In genomic region chr13:31161583-31162150, GRCh38 we compare ENCODE assay signal across 8 cellular contexts. TPM values are rescaled to one million over a fixed set of nuclear protein-coding genes. Genes with fewer than 3 reads are reported as not detected.
A peak's percentile ranks its signal among the peaks of the same experiment; 100 is the strongest.
DNase-seq lines count a peak whose midpoint lies in the region; ATAC-seq and TF ChIP-seq lines count a peak whose summit lies in the region.

Gene HSPH1, minus strand, starts transcription at chr13:31161904. Its CDS starts 322 bp downstream, at chr13:31161582.

- no peak within 1 kb of the TSS for H2BK120ac ChIP-seq in H9 (ENCODE audit: low read depth, low read length, poor library complexity, severe bottlenecking)

- intact Hi-C loops in activated naive CD4-positive, alpha-beta T cell treated with anti-CD3 and anti-CD28 coated beads for 36 hours (cut with micrococcal nuclease), result loop anchor here (1.0 to 10.0 kb wide), 18 partner anchors 17 to 1575 kb away; partner anchors contain the start of genes BRCA2, KATNAL1, N4BP2L2 and SLC7A1

- H3K27me3 ChIP-seq in H9 (ENCODE audit: insufficient read depth, low read length) (no peaks in the 10 kb centered on the region), MG63 (no peaks in the 10 kb centered on the region), gastroesophageal sphincter (no peaks in the 10 kb centered on the region), neutrophil (no peaks in the 10 kb centered on the region)

- H2AK5ac ChIP-seq in H9 (ENCODE audit: insufficient read length, low read length), result no peak within 1 kb of the TSS

- TF ChIP-seq CTCF in H9 (conservative IDR thresholded peaks at IDR 0.05), result peak; percentile 38; the same call in 2 of the 3 replicates
- TF ChIP-seq CTCF in gastroesophageal sphincter (IDR thresholded peaks at IDR 0.05), result peak in 3 of 4 experiments; percentile 5 to 23 (median 20)
- no peak for TF ChIP-seq CTCF in neutrophil (IDR thresholded peaks at IDR 0.05)

- H3K14ac ChIP-seq in H9 (ENCODE audit: insufficient read depth, low read length), result peak within 1 kb of the TSS; percentile 81

- peak within 1 kb of the TSS; percentile 44 to 98 (median 91) for H3K27ac Mint-ChIP-seq in H9
- H3K27ac Mint-ChIP-seq in activated naive CD4-positive, alpha-beta T cell treated with anti-CD3 and anti-CD28 coated beads for 36 hours, result peak within 1 kb of the TSS; percentile 98

- no peak within 1 kb of the TSS for H2BK5ac ChIP-seq in H9 (ENCODE audit: insufficient read length, low read length)

- peak within 1 kb of the TSS; percentile 96 for H3K4me3 ChIP-seq in MG63
- peak within 1 kb of the TSS; percentile 76 to 86 for H3K4me3 ChIP-seq in gastroesophageal sphincter
- H3K4me3 ChIP-seq in neutrophil (ENCODE audit: low read depth in 1 of 2, low read length in 1 of 2), result peak within 1 kb of the TSS; percentile 92 to 98

- H2BK20ac ChIP-seq in H9 (ENCODE audit: low read depth, low read length, poor library complexity, severe bottlenecking), result no peak within 1 kb of the TSS

- WGBS in H9 (ENCODE audit: extremely low coverage, insufficient read length, low lambda C conversion rate), result no CpG with 5 or more reads among the region's 52 CpGs
- 0% methylated on average over 5 of the region's 52 CpGs; no CpG with 5 or more reads in 1 of the 2 donors for WGBS in gastroesophageal sphincter (ENCODE audit: low coverage in 1 of 2), 2 donors

- H3K9me3 ChIP-seq in H9 (ENCODE audit: control insufficient read depth, low read depth, low read length) (no peaks in the 10 kb centered on the region), MG63 (no peaks in the 10 kb centered on the region), gastroesophageal sphincter (no peaks in the 10 kb centered on the region), neutrophil (no peaks in the 10 kb centered on the region)

- peaks cover 21 to 25% of the 10 kb centered on the region in 2 experiments for H3K4me1 Mint-ChIP-seq in H9
- H3K4me1 Mint-ChIP-seq in activated naive CD4-positive, alpha-beta T cell treated with anti-CD3 and anti-CD28 coated beads for 36 hours (ENCODE audit: low read depth), result peaks cover 27% of the 10 kb centered on the region

- no peak within 1 kb of the TSS for H3K4ac ChIP-seq in H9 (ENCODE audit: low read depth, low read length)

- no peaks in the 10 kb centered on the region for H3K23me2 ChIP-seq in H9 (ENCODE audit: insufficient read length, low read depth, low read length, poor library complexity, severe bottlenecking)

- H3K79me2 ChIP-seq in H9 (ENCODE audit: insufficient read depth, low read length), result peaks cover 14% of the 10 kb centered on the region; the same call in 1 of the 2 replicates

- H3K36me3 ChIP-seq in MG63 (peaks cover 28% of the 10 kb centered on the region), gastroesophageal sphincter (peaks cover 0 to 1% of the 10 kb centered on the region in 2 donors), neutrophil (no peaks in the 10 kb centered on the region)

- H3K27ac ChIP-seq in H9 (ENCODE audit: insufficient read length, low read depth, low read length) (no peak within 1 kb of the TSS), gastroesophageal sphincter (peak within 1 kb of the TSS; percentile 80 to 98 (median 92)), neutrophil (peak within 1 kb of the TSS; percentile 61), substantia nigra (ENCODE audit: low read depth, low read length, poor library complexity, severe bottlenecking) (peak within 1 kb of the TSS; percentile 100)

- H4K5ac ChIP-seq in H9 (ENCODE audit: insufficient read length, low read depth, low read length), result no peak within 1 kb of the TSS

- peak within 1 kb of the TSS; percentile 58 for H3K4me2 ChIP-seq in H9 (ENCODE audit: insufficient read depth, insufficient read length, low read length)

- peak within 1 kb of the TSS; percentile 95 for H3K9ac ChIP-seq in H9 (ENCODE audit: extremely low read depth, insufficient read length, low read length)

- no peak for TF ChIP-seq EP300 in gastroesophageal sphincter (IDR thresholded peaks at IDR 0.05)

- peaks cover 3 to 20% (median 8%) of the 10 kb centered on the region in 3 experiments; a peak in 5 of 7 replicates for H3K36me3 Mint-ChIP-seq in H9 (ENCODE audit: insufficient read depth in 1 of 3, low read depth in 3 of 3)
- H3K36me3 Mint-ChIP-seq in activated naive CD4-positive, alpha-beta T cell treated with anti-CD3 and anti-CD28 coated beads for 36 hours (ENCODE audit: low read depth), result peaks cover 21% of the 10 kb centered on the region

- DNase-seq in GF-D8 (lab: John Stamatoyannopoulos, UW), result peak; percentile 98
- peak; percentile 98 for DNase-seq in H9
- DNase-seq in MG63, result peak; percentile 99
- peak; percentile 96 for DNase-seq in SHP77 treated with DMSO at 0.1 percent for 48 hours (lab: John Stamatoyannopoulos, UW)
- peak; percentile 99 for DNase-seq in activated naive CD4-positive, alpha-beta T cell treated with anti-CD3 and anti-CD28 coated beads for 36 hours
- peak; percentile 91 to 100 (median 97) for DNase-seq in substantia nigra (lab: John Stamatoyannopoulos, UW)

- no peaks in the 10 kb centered on the region for H3K27me3 Mint-ChIP-seq in H9 (ENCODE audit: low read depth)
- no peaks in the 10 kb centered on the region for H3K27me3 Mint-ChIP-seq in activated naive CD4-positive, alpha-beta T cell treated with anti-CD3 and anti-CD28 coated beads for 36 hours (ENCODE audit: low read depth)

- no peaks in the 10 kb centered on the region for H4K20me1 ChIP-seq in H9 (ENCODE audit: control insufficient read depth, insufficient read depth, insufficient read length)

- no peak within 1 kb of the TSS for H3K23ac ChIP-seq in H9 (ENCODE audit: insufficient read length, low read depth, low read length)

- H3K9me3 Mint-ChIP-seq in H9, result no peaks in the 10 kb centered on the region
- H3K9me3 Mint-ChIP-seq in activated naive CD4-positive, alpha-beta T cell treated with anti-CD3 and anti-CD28 coated beads for 36 hours, result no peaks in the 10 kb centered on the region

- H4K8ac ChIP-seq in H9 (replicated peaks; ENCODE audit: insufficient read length, low read depth, low read length), result no peak within 1 kb of the TSS

- H3T11ph ChIP-seq in H9 (ENCODE audit: low read length), result no peak within 1 kb of the TSS

- H3K18ac ChIP-seq in H9 (ENCODE audit: insufficient read length, low read depth, low read length), result peak within 1 kb of the TSS; percentile 83

- H2BK15ac ChIP-seq in H9 (ENCODE audit: low read depth, low read length), result no peak within 1 kb of the TSS; the same call in 1 of the 2 replicates

- no peak within 1 kb of the TSS for H4K91ac ChIP-seq in H9 (ENCODE audit: insufficient read length, low read depth, low read length)

- CTCF ChIA-PET in activated naive CD4-positive, alpha-beta T cell treated with anti-CD3 and anti-CD28 coated beads for 36 hours (lab: Charles Lee), result interaction anchor here (1.5 kb wide), 1 partner anchor 41 kb away, joined by 3 read pairs; no protein-coding TSS in a partner anchor

- no peak within 1 kb of the TSS for H3K56ac ChIP-seq in H9 (ENCODE audit: insufficient read length, low read depth, low read length)

- no peaks in the 10 kb centered on the region for H3K4me1 ChIP-seq in H9 (ENCODE audit: insufficient read depth, low read length)
- H3K4me1 ChIP-seq in gastroesophageal sphincter, result peaks cover 0 to 33% (median 10%) of the 10 kb centered on the region in 3 donors
- H3K4me1 ChIP-seq in neutrophil (ENCODE audit: control insufficient read depth in 1 of 2, insufficient read depth in 1 of 2, low read depth in 1 of 2, low read length in 1 of 2), result peaks cover 21 to 27% of the 10 kb centered on the region in 2 experiments

- TF ChIP-seq POLR2A in gastroesophageal sphincter (IDR thresholded peaks at IDR 0.05), result peak; percentile 65 to 78

- ATAC-seq in gastroesophageal sphincter, result peak; percentile 97

- H3K79me1 ChIP-seq in H9 (ENCODE audit: insufficient read depth, low read depth, low read length, poor library complexity, severe bottlenecking), result no peaks in the 10 kb centered on the region

- H2AFZ ChIP-seq in H9 (ENCODE audit: low read length), result peak within 1 kb of the TSS; percentile 100

- H2BK12ac ChIP-seq in H9 (ENCODE audit: insufficient read length, low read depth, low read length), result no peak within 1 kb of the TSS

- H3K4me3 Mint-ChIP-seq in H9, result peak within 1 kb of the TSS; percentile 93 to 94
- H3K4me3 Mint-ChIP-seq in activated naive CD4-positive, alpha-beta T cell treated with anti-CD3 and anti-CD28 coated beads for 36 hours, result peak within 1 kb of the TSS; percentile 96

RNA-seq across cellular contexts. Expression of gene HSPH1, which starts in this region (rescaled TPM):
- 141 and 145 TPM in 2 replicates for total RNA-seq in H9 (2021)
- 82.9 and 98.7 TPM in 2 replicates for total RNA-seq in MG63 (2014; rRNA removed; shearing (Covaris generic); ENCODE audit: low replicate concordance)
- 100 to 1,000 TPM; 122 to 150 TPM for total RNA-seq in activated naive CD4-positive, alpha-beta T cell treated with anti-CD3 and anti-CD28 coated beads for 36 hours
- total RNA-seq in gastroesophageal sphincter, result 10 to 100 TPM; 36.5 to 47.0 (median 42.2) TPM
